In the genomic region with DNA sequence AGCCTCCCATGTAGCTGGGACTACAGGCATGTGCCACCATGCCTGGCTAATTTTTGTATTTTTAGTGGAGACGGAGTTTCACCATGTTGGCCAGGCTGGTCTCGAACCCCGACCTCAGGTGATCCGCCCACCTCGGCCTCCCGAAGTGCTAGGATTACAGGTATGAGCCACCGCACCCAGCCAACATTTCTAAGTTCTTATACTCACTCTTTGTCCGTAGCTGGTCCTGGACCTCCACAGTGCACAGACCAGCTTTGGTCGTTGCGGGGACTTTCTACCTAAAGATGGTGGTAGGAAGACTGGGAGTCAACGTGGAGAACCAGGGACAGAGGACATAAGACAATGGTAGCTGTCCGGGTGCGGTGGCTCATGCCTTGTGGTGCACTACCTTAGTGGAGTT, we compare ENCODE assay signal across 4 cellular contexts. TPM values are rescaled to one million over a fixed set of nuclear protein-coding genes. Genes with fewer than 3 reads are reported as not detected.
"Had no signal": no experiment of that assay in that cellular context is flagged by ENCODE, and none has a peak within 500 bp of the region (broad histone marks: within the 10 kb centered on the region; RNA-seq: fewer than 3 reads in every experiment).

No MANE protein-coding gene starts in this region.

RNA-seq across cellular contexts. Expression of a gene that starts 13.4 kb away (rescaled TPM):
- total RNA-seq: HepG2, HT1080, K562 had no signal
- polyA plus RNA-seq: HepG2, IgD-negative memory B cell, K562 had no signal
